ENCODE assay signal across 24 cellular contexts in the genomic region with DNA sequence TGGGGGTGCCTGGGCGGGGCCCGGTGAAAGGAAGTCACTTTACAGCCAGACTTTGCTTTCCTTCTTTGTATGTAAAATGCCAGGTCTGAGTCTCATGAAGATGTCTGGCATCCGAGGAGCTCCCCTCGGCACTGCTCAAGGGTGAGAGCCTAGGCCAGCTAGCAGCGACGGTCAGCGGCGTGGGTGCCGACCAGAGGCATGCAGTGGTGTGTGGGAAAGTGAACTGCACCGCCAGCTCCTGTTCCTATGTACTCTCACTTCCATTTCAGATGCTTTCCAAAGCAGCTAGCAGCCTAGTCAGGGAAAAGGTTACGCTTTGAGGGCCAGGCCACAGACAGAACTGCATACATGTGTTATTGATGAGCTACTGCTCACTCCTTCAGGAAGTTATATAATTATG.
A peak's percentile ranks its signal among the peaks of the same experiment; 100 is the strongest.
DNase-seq lines count a peak whose midpoint lies in the region; ATAC-seq, FAIRE-seq and TF ChIP-seq lines count a peak whose summit lies in the region.
"Had no signal": no experiment of that assay in that cellular context is flagged by ENCODE, and none has a peak within 500 bp of the region (broad histone marks: within the 10 kb centered on the region; RNA-seq: fewer than 3 reads in every experiment).

No MANE protein-coding gene starts in this region.

- TF ChIP-seq POLR2A in GM12891 (IDR thresholded peaks at IDR 0.05; ENCODE audit: low read depth, low read length) (no peak), right lobe of liver (IDR thresholded peaks at IDR 0.05) (no peak), sigmoid colon (IDR thresholded peaks at IDR 0.05) (no peak)

- no peaks in the 10 kb centered on the region for H3K9me3 Mint-ChIP-seq in activated naive CD8-positive, alpha-beta T cell treated with anti-CD3 and anti-CD28 coated beads, Interleukin-2, amount 50 U/mL, for 24 hours
- no peaks in the 10 kb centered on the region for H3K9me3 Mint-ChIP-seq in activated T-cell treated with anti-CD3 and anti-CD28 coated beads, Interleukin-2, amount 50 U/mL, for 24 hours
- H3K9me3 Mint-ChIP-seq: activated CD4-positive, alpha-beta memory T cell treated with anti-CD3 and anti-CD28 coated beads for 36 hours; GM23338 had no signal

- H3K27me3 ChIP-seq in right lobe of liver (no peaks in the 10 kb centered on the region), sigmoid colon (no peaks in the 10 kb centered on the region)
- H3K27me3 ChIP-seq: neutrophil, SJSA1 had no signal

- H3K9me3 ChIP-seq in right lobe of liver, result no peaks in the 10 kb centered on the region
- no peaks in the 10 kb centered on the region for H3K9me3 ChIP-seq in sigmoid colon
- H3K9me3 ChIP-seq: neutrophil, SJSA1 had no signal

- no peak for TF ChIP-seq EP300 in sigmoid colon (IDR thresholded peaks at IDR 0.05)

- intact Hi-C loops in right lobe of liver (cut with DNase I) (no loop called here), sciatic nerve (cut with DNase I) (no loop called here), sigmoid colon (cut with DNase I) (no loop called here)

- no peaks in the 10 kb centered on the region for H3K36me3 ChIP-seq in right lobe of liver
- H3K36me3 ChIP-seq in sigmoid colon, result peaks cover 5 to 80% (median 19%) of the 10 kb centered on the region in 4 donors
- H3K36me3 ChIP-seq: neutrophil, WERI-Rb-1 had no signal

- H3K27ac ChIP-seq in right lobe of liver (peak overlapping the region; percentile 55 to 75 (median 61)), sigmoid colon (no peak overlapping the region)
- H3K27ac ChIP-seq: neutrophil, SJSA1, WERI-Rb-1 had no signal

- ATAC-seq in activated naive CD8-positive, alpha-beta T cell treated with anti-CD3 and anti-CD28 coated beads, Interleukin-2, amount 50 U/mL, for 24 hours, result peak; percentile 40
- ATAC-seq in right lobe of liver (peak; percentile 65 to 81 (median 70)), sciatic nerve (peak; percentile 31)
- ATAC-seq: Panc1, T-helper 17 cell had no signal

- H3K4me3 Mint-ChIP-seq in activated naive CD8-positive, alpha-beta T cell treated with anti-CD3 and anti-CD28 coated beads, Interleukin-2, amount 50 U/mL, for 24 hours, result no peak overlapping the region
- no peak overlapping the region for H3K4me3 Mint-ChIP-seq in activated T-cell treated with anti-CD3 and anti-CD28 coated beads, Interleukin-2, amount 50 U/mL, for 24 hours
- H3K4me3 Mint-ChIP-seq: activated CD4-positive, alpha-beta memory T cell treated with anti-CD3 and anti-CD28 coated beads for 36 hours; GM23338; T-helper 17 cell had no signal

- H3K4me1 ChIP-seq in right lobe of liver (peaks cover 0 to 37% (median 15%) of the 10 kb centered on the region in 4 donors), sigmoid colon (no peaks in the 10 kb centered on the region)
- H3K4me1 ChIP-seq: SJSA1 had no signal

- H3K36me3 Mint-ChIP-seq in activated naive CD8-positive, alpha-beta T cell treated with anti-CD3 and anti-CD28 coated beads, Interleukin-2, amount 50 U/mL, for 24 hours (ENCODE audit: low read depth), result no peaks in the 10 kb centered on the region
- no peaks in the 10 kb centered on the region for H3K36me3 Mint-ChIP-seq in activated T-cell treated with anti-CD3 and anti-CD28 coated beads, Interleukin-2, amount 50 U/mL, for 24 hours (ENCODE audit: low read depth)

- H3K27me3 Mint-ChIP-seq in activated naive CD8-positive, alpha-beta T cell treated with anti-CD3 and anti-CD28 coated beads, Interleukin-2, amount 50 U/mL, for 24 hours, result no peaks in the 10 kb centered on the region
- H3K27me3 Mint-ChIP-seq in activated T-cell treated with anti-CD3 and anti-CD28 coated beads, Interleukin-2, amount 50 U/mL, for 24 hours, result no peaks in the 10 kb centered on the region
- H3K27me3 Mint-ChIP-seq: activated CD4-positive, alpha-beta memory T cell treated with anti-CD3 and anti-CD28 coated beads for 36 hours; CD4-positive, CD25-positive, alpha-beta regulatory T cell; T-helper 17 cell had no signal

- WGBS in right lobe of liver (ENCODE audit: insufficient coverage, low coverage, low lambda C conversion rate, missing lambda C conversion rate), result no CpG with 5 or more reads among the region's 11 CpGs
- 57 to 74% methylated on average over 11 of the region's 11 CpGs for WGBS in sigmoid colon, 2 donors

- peaks cover 11% of the 10 kb centered on the region for H3K4me1 Mint-ChIP-seq in activated naive CD8-positive, alpha-beta T cell treated with anti-CD3 and anti-CD28 coated beads, Interleukin-2, amount 50 U/mL, for 24 hours
- no peaks in the 10 kb centered on the region for H3K4me1 Mint-ChIP-seq in activated T-cell treated with anti-CD3 and anti-CD28 coated beads, Interleukin-2, amount 50 U/mL, for 24 hours (ENCODE audit: low read depth)

- H3K27ac Mint-ChIP-seq in activated naive CD8-positive, alpha-beta T cell treated with anti-CD3 and anti-CD28 coated beads, Interleukin-2, amount 50 U/mL, for 24 hours, result peak overlapping the region; percentile 49
- H3K27ac Mint-ChIP-seq in activated T-cell treated with anti-CD3 and anti-CD28 coated beads, Interleukin-2, amount 50 U/mL, for 24 hours, result no peak overlapping the region
- H3K27ac Mint-ChIP-seq: activated CD4-positive, alpha-beta memory T cell treated with anti-CD3 and anti-CD28 coated beads for 36 hours; T-helper 17 cell had no signal

- no peak for DNase-seq in GM12891 (ENCODE audit: insufficient read length, low spot score)
- DNase-seq in activated naive CD8-positive, alpha-beta T cell treated with anti-CD3 and anti-CD28 coated beads, Interleukin-2, amount 50 U/mL, for 24 hours, result no peak
- peak in 1 of 3 donors; percentile 59 for DNase-seq in right lobe of liver
- DNase-seq in sciatic nerve (ENCODE audit: low spot score), result no peak
- no peak for DNase-seq in sigmoid colon
- no peak for DNase-seq in NCI-H2107 (lab: John Stamatoyannopoulos, UW)
- no peak for DNase-seq in activated T-cell treated with anti-CD3 and anti-CD28 coated beads, Interleukin-2, amount 50 U/mL, for 24 hours
- no peak for DNase-seq in effector CD4-positive, alpha-beta T cell
- DNase-seq: activated CD4-positive, alpha-beta memory T cell treated with anti-CD3 and anti-CD28 coated beads for 36 hours; activated gamma-delta T cell; amygdala; CD4-positive, CD25-positive, alpha-beta regulatory T cell; DMS 273 treated with DMSO at 0.1 percent for 48 hours; GF-D8; KBM-7; NCI-H146; NCI-H82; stimulated activated CD8-positive, alpha-beta memory T cell treated with anti-CD3 and anti-CD28 coated beads, Interleukin-4, amount 100 ng/mL, for 48 hours; T-helper 17 cell; WERI-Rb-1 had no signal

- peak overlapping the region in 1 of 3 donors; percentile 26 for H3K4me3 ChIP-seq in right lobe of liver
- no peak overlapping the region for H3K4me3 ChIP-seq in sigmoid colon
- H3K4me3 ChIP-seq: GM23338, SJSA1 had no signal

- peak in 1 of 4 donors; percentile 17 for TF ChIP-seq CTCF in right lobe of liver (IDR thresholded peaks at IDR 0.05)
- TF ChIP-seq CTCF in sigmoid colon (IDR thresholded peaks at IDR 0.05), result no peak

- peak; percentile 75 for FAIRE-seq in GM12891 (lab: Jason Lieb, UNC)

TF ChIP-seq in GM12891, 5 proteins besides CTCF, POLR2A, EP300 and RAD21:
- TF ChIP-seq POU2F2 (IDR thresholded peaks at IDR 0.05; ENCODE audit: low read depth, low read length), result no peak
- TF ChIP-seq PAX5 (IDR thresholded peaks at IDR 0.05; ENCODE audit: insufficient read depth, low read length, severe bottlenecking), result no peak
- TF ChIP-seq TAF1 (IDR thresholded peaks at IDR 0.05; ENCODE audit: low read depth, low read length), result no peak
- no peak for TF ChIP-seq SPI1 (IDR thresholded peaks at IDR 0.05; ENCODE audit: low read depth, low read length)
- TF ChIP-seq POLR2AphosphoS5 (IDR thresholded peaks at IDR 0.05; ENCODE audit: low read depth, low read length), result no peak

Comparison
In these comparisons a context has a peak if more than half of its experiments do, and no peak if none do; other contexts are left out.
1. H3K27ac ChIP-seq: peak in right lobe of liver (3 of 3); none in sigmoid colon (0 of 4).
2. Peak in every context shown above with its lines, with median percentiles within 50 percentile points of each other: ATAC-seq.